ENCODE assay signal across 17 cellular contexts in genomic region chr4:4762300-4762699, GRCh38.
DNase-seq lines count a peak whose midpoint lies in the region; ATAC-seq lines count a peak whose summit lies in the region.
"Had no signal": no experiment of that assay in that cellular context is flagged by ENCODE, and none has a peak within 500 bp of the region (broad histone marks: within the 10 kb centered on the region; RNA-seq: fewer than 3 reads in every experiment).

No MANE protein-coding gene starts in this region.

- H3K23ac ChIP-seq in neuronal stem cell (ENCODE audit: low read depth, low read length, poor library complexity): no peak overlapping the region

- H2BK15ac ChIP-seq in neuronal stem cell (ENCODE audit: low read length): peak overlapping the region; percentile 41

- H3K9me3 ChIP-seq in BLaER1 treated with 17β-estradiol and CSF1 and Interleukin-3, amounts not matched to agents 10 nM and 100 nM (replicated peaks in 1 of 11): peaks cover 5 to 22% (median 13%) of the 10 kb centered on the region in 11 experiments
- H3K9me3 ChIP-seq in HUES64 (ENCODE audit: insufficient read depth, low read depth, low read length) (no peaks in the 10 kb centered on the region), ectodermal cell (ENCODE audit: control insufficient read depth, low read length) (no peaks in the 10 kb centered on the region), neuronal stem cell (replicated peaks in 1 of 2; ENCODE audit: control insufficient read depth in 2 of 2, insufficient read depth in 1 of 2, low read depth in 1 of 2, low read length in 2 of 2) (peaks cover 0 to 6% of the 10 kb centered on the region in 2 donors)
- H3K9me3 ChIP-seq: Caco-2, HAP-1 had no signal

- no peak for DNase-seq in neuronal stem cell (ENCODE audit: low spot score)
- no peak for DNase-seq in cerebellum (ENCODE audit: low spot score)
- no peak for DNase-seq in NCI-H187 treated with DMSO at 0.1 percent for 48 hours (lab: John Stamatoyannopoulos, UW)
- no peak for DNase-seq in activated CD4-positive, alpha-beta T cell treated with anti-CD3 and anti-CD28 coated beads, Interleukin-2, amount 50 U/mL, for 4 hours
- DNase-seq: Caco-2; CD4-positive, alpha-beta T cell; GDM1; KG1; NCI-H187; NCI-H774; RPMI8226; SHP77 treated with DMSO at 0.1 percent for 48 hours had no signal

- H4K20me1 ChIP-seq in BLaER1 treated with 17β-estradiol and CSF1 and Interleukin-3, amounts not matched to agents 10 nM and 100 nM: peaks cover 0 to 24% (median 0%) of the 10 kb centered on the region in 11 experiments; a peak in 5 of 22 replicates

- H3K27ac ChIP-seq in BLaER1 treated with 17β-estradiol and CSF1 and Interleukin-3, amounts not matched to agents 10 nM and 100 nM: peak overlapping the region in 1 of 11 experiments; percentile 41; a peak in 2 of 22 replicates
- peak overlapping the region; percentile 52; the same call in 1 of the 2 replicates for H3K27ac ChIP-seq in HUES64 (ENCODE audit: low read depth, low read length)
- peak overlapping the region; percentile 74 for H3K27ac ChIP-seq in ectodermal cell (ENCODE audit: insufficient read depth, low read depth, low read length, poor library complexity, severe bottlenecking)
- no peak overlapping the region for H3K27ac ChIP-seq in neuronal stem cell (replicated peaks; ENCODE audit: low read length)

- no peaks in the 10 kb centered on the region for H3K79me1 ChIP-seq in neuronal stem cell (ENCODE audit: low read depth, low read length)

- H3K14ac ChIP-seq in neuronal stem cell (ENCODE audit: low read length): no peak overlapping the region

- no peak overlapping the region for H2BK12ac ChIP-seq in neuronal stem cell (ENCODE audit: low read length)

- peak overlapping the region in 10 of 11 experiments; percentile 81 to 94 (median 88); a peak in 20 of 22 replicates for H3K4me2 ChIP-seq in BLaER1 treated with 17β-estradiol and CSF1 and Interleukin-3, amounts not matched to agents 10 nM and 100 nM
- no peak overlapping the region for H3K4me2 ChIP-seq in neuronal stem cell (ENCODE audit: insufficient read depth, low read length, poor library complexity, severe bottlenecking)

- H3K36me3 ChIP-seq in BLaER1 treated with 17β-estradiol and CSF1 and Interleukin-3, amounts not matched to agents 10 nM and 100 nM: no peaks in the 10 kb centered on the region
- H3K36me3 ChIP-seq in HUES64 (ENCODE audit: insufficient read depth, low read length) (no peaks in the 10 kb centered on the region), ectodermal cell (ENCODE audit: control insufficient read depth, insufficient read depth, low read length) (no peaks in the 10 kb centered on the region), neuronal stem cell (replicated peaks in 1 of 2; ENCODE audit: control insufficient read depth in 2 of 2, insufficient read depth in 2 of 2, low read length in 2 of 2) (no peaks in the 10 kb centered on the region)
- H3K36me3 ChIP-seq: HAP-1 had no signal

- 0 out of 22 replicates have a peak overlapping the region, but pooled peaks of 2 of the 11 experiments have one; percentile 5 to 14 for H3K9ac ChIP-seq in BLaER1 treated with 17β-estradiol and CSF1 and Interleukin-3, amounts not matched to agents 10 nM and 100 nM
- H3K9ac ChIP-seq in HUES64 (ENCODE audit: low read depth, low read length) (no peak overlapping the region), neuronal stem cell (ENCODE audit: low read depth, low read length, poor library complexity) (no peak overlapping the region)

- peaks cover 0 to 59% (median 7%) of the 10 kb centered on the region in 11 experiments; a peak in 11 of 22 replicates for H3K27me3 ChIP-seq in BLaER1 treated with 17β-estradiol and CSF1 and Interleukin-3, amounts not matched to agents 10 nM and 100 nM
- H3K27me3 ChIP-seq in HUES64 (ENCODE audit: insufficient read depth, low read length): peaks cover 43% of the 10 kb centered on the region
- H3K27me3 ChIP-seq in ectodermal cell (ENCODE audit: control insufficient read depth, insufficient read depth, low read length, poor library complexity, severe bottlenecking): peaks cover 11% of the 10 kb centered on the region
- H3K27me3 ChIP-seq in neuronal stem cell (ENCODE audit: control insufficient read depth in 3 of 3, insufficient read depth in 3 of 3, low read depth in 1 of 3, low read length in 3 of 3): peaks cover 0 to 17% (median 15%) of the 10 kb centered on the region in 3 experiments

- H2AFZ ChIP-seq in neuronal stem cell (ENCODE audit: low read length): no peak overlapping the region

- peaks cover 17 to 45% (median 37%) of the 10 kb centered on the region in 10 experiments for H3K4me1 ChIP-seq in BLaER1 treated with 17β-estradiol and CSF1 and Interleukin-3, amounts not matched to agents 10 nM and 100 nM
- H3K4me1 ChIP-seq in HUES64 (ENCODE audit: insufficient read depth, low read length): peaks cover 49% of the 10 kb centered on the region
- H3K4me1 ChIP-seq in ectodermal cell (ENCODE audit: control insufficient read depth, insufficient read depth, low read length): peaks cover 60% of the 10 kb centered on the region
- peaks cover 16 to 28% of the 10 kb centered on the region in 2 donors for H3K4me1 ChIP-seq in neuronal stem cell (ENCODE audit: control insufficient read depth in 2 of 2, insufficient read depth in 1 of 2, low read depth in 1 of 2, low read length in 2 of 2)
- H3K4me1 ChIP-seq: Caco-2, HAP-1 had no signal

- H2AK5ac ChIP-seq in neuronal stem cell (ENCODE audit: low read depth, low read length): peak overlapping the region; percentile 76

- H4K91ac ChIP-seq in neuronal stem cell (ENCODE audit: low read depth, low read length, poor library complexity): no peak overlapping the region

- H4K8ac ChIP-seq in neuronal stem cell (ENCODE audit: low read depth, low read length): no peak overlapping the region

- 79% methylated on average over 9 of the region's 9 CpGs for WGBS in HUES64
- WGBS in ectodermal cell, 2 experiments: 78 to 82% methylated on average over 9 of the region's 9 CpGs
- WGBS in neuronal stem cell (ENCODE audit: extremely low coverage in 2 of 2, insufficient read length in 2 of 2, insufficient replicate concordance in 1 of 2), 2 donors: no CpG with 5 or more reads among the region's 9 CpGs

- H3K4me3 ChIP-seq in BLaER1 treated with 17β-estradiol and CSF1 and Interleukin-3, amounts not matched to agents 10 nM and 100 nM: no peak overlapping the region
- H3K4me3 ChIP-seq in HUES64 (ENCODE audit: low read length): no peak overlapping the region
- peak overlapping the region; percentile 11 for H3K4me3 ChIP-seq in ectodermal cell (ENCODE audit: insufficient read depth, low read depth, low read length)
- H3K4me3 ChIP-seq in neuronal stem cell (ENCODE audit: low read length in 2 of 2): no peak overlapping the region
- H3K4me3 ChIP-seq: HAP-1 had no signal

- no peak overlapping the region for H2BK5ac ChIP-seq in neuronal stem cell (ENCODE audit: low read length)

- H3K4ac ChIP-seq in neuronal stem cell (ENCODE audit: low read length): no peak overlapping the region

- H2BK120ac ChIP-seq in neuronal stem cell (ENCODE audit: low read depth, low read length): no peak overlapping the region

- peak overlapping the region; percentile 39 for H3K18ac ChIP-seq in neuronal stem cell (ENCODE audit: low read length)

- ATAC-seq in GM19463 (IDR thresholded peaks at IDR 0.05; ENCODE audit: unreplicated experiment): no peak
